Comparison of ENCODE assay signal across 18 cellular contexts in the genomic region with DNA sequence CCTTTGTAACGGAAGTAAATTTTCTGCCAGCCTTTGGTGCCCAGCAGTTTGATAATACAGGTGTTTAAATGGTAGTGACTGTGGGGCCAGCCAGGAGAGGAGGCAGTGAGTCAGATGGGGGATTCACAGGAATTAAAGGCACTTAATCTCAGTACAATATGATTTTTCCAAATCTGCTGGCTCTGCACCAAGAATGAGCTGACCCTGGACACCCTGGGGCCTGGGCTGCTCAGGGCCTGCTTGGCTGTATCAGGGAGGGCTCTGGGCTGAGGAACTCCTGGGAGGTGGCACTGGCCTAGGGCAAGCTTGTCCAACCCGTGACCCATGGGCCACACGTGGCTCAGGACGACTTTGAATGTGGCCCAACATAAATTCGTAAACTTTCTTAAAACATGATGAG.
DNase-seq lines count a peak whose midpoint lies in the region; ATAC-seq, FAIRE-seq and TF ChIP-seq lines count a peak whose summit lies in the region.
"Had no signal": no experiment of that assay in that cellular context is flagged by ENCODE, and none has a peak within 500 bp of the region (broad histone marks: within the 10 kb centered on the region; RNA-seq: fewer than 3 reads in every experiment).

No MANE protein-coding gene starts in this region.

- H3K27ac Mint-ChIP-seq in neural crest cell (ENCODE audit: unreplicated experiment), result no peak overlapping the region
- no peak overlapping the region for H3K27ac Mint-ChIP-seq in activated CD4-positive, alpha-beta T cell treated with anti-CD3 and anti-CD28 coated beads, Interleukin-2, amount 10 ng/mL, durations not matched to agents 7 days and 5 days

- no peak overlapping the region for H3K9ac ChIP-seq in K562 (ENCODE audit: insufficient read depth in 1 of 2, low read depth in 2 of 2, low read length in 2 of 2)

- H3K27me3 ChIP-seq in left ventricle myocardium inferior (ENCODE audit: low read depth) (no peaks in the 10 kb centered on the region), heart left ventricle (no peaks in the 10 kb centered on the region), K562 (ENCODE audit: control insufficient read depth in 2 of 2, insufficient read depth in 2 of 2, low read length in 2 of 2) (no peaks in the 10 kb centered on the region)
- H3K27me3 ChIP-seq: BLaER1 treated with 17β-estradiol and CSF1 and Interleukin-3, amounts not matched to agents 10 nM and 100 nM had no signal

- H3K9me3 ChIP-seq in left ventricle myocardium inferior (replicated peaks) (no peaks in the 10 kb centered on the region), heart left ventricle (no peaks in the 10 kb centered on the region), K562 (replicated peaks; ENCODE audit: control insufficient read depth, insufficient read depth, low read depth, low read length) (no peaks in the 10 kb centered on the region)
- H3K9me3 ChIP-seq: BLaER1 treated with 17β-estradiol and CSF1 and Interleukin-3, amounts not matched to agents 10 nM and 100 nM had no signal

- TF ChIP-seq POLR2A in heart left ventricle (IDR thresholded peaks at IDR 0.05) (no peak), K562 (conservative IDR thresholded peaks at IDR 0.05) (no peak)

- TF ChIP-seq RAD21 in K562 (CRISPR knock-in tag; conservative IDR thresholded peaks at IDR 0.05 in 1 of 2, IDR thresholded peaks at IDR 0.05 in 1 of 2), result no peak

- ATAC-seq in heart left ventricle, result no peak
- no peak for ATAC-seq in K562

- BruUV-seq in K562 (replicated peaks; lab: Mats Ljungman, UMichigan), result no TSS peak

- no peak overlapping the region for H2AFZ ChIP-seq in K562 (ENCODE audit: low read depth, low read length)

- no peaks in the 10 kb centered on the region; the same call in 2 of the 3 replicates for H3K79me2 ChIP-seq in K562 (ENCODE audit: control insufficient read depth, insufficient read depth, low read length)

- H3K27me3 Mint-ChIP-seq in neural crest cell (ENCODE audit: low read depth), result no peaks in the 10 kb centered on the region
- H3K27me3 Mint-ChIP-seq in activated CD4-positive, alpha-beta T cell treated with anti-CD3 and anti-CD28 coated beads, Interleukin-2, amount 10 ng/mL, durations not matched to agents 7 days and 5 days, result no peaks in the 10 kb centered on the region
- H3K27me3 Mint-ChIP-seq: CD4-positive, CD25-positive, alpha-beta regulatory T cell had no signal

- intact Hi-C loops in left ventricle myocardium inferior (cut with micrococcal nuclease), result no loop called here
- intact Hi-C loops in heart left ventricle (cut with DNase I), result no loop called here
- intact Hi-C loops in K562 (cut with micrococcal nuclease), result no loop called here

- in situ Hi-C loops in K562 (cut with MboI), result no loop called here

- no peaks in the 10 kb centered on the region for H3K36me3 Mint-ChIP-seq in neural crest cell (ENCODE audit: low read depth)
- H3K36me3 Mint-ChIP-seq in activated CD4-positive, alpha-beta T cell treated with anti-CD3 and anti-CD28 coated beads, Interleukin-2, amount 10 ng/mL, durations not matched to agents 7 days and 5 days (ENCODE audit: low read depth), result no peaks in the 10 kb centered on the region

- H3K9me1 ChIP-seq in K562 (ENCODE audit: control insufficient read depth, insufficient read depth, low read length), result no peaks in the 10 kb centered on the region

- DNase-seq in left ventricle myocardium inferior (no peak), heart left ventricle (no peak), K562 (ENCODE audit: extremely low read depth in 1 of 4, low spot score in 3 of 4) (no peak), neural crest cell (ENCODE audit: low read depth, low spot score) (no peak), NCI-H510A treated with DMSO at 0.1 percent for 48 hours (lab: John Stamatoyannopoulos, UW) (no peak), SW 1271 (lab: John Stamatoyannopoulos, UW) (no peak), NCI-H526 treated with DMSO at 0.1 percent for 48 hours (lab: John Stamatoyannopoulos, UW) (no peak)
- no peak for DNase-seq in activated CD4-positive, alpha-beta T cell treated with anti-CD3 and anti-CD28 coated beads, Interleukin-2, amount 10 ng/mL, durations not matched to agents 7 days and 5 days
- DNase-seq: AML-193; CD4-positive, CD25-positive, alpha-beta regulatory T cell; DMS53; GF-D8; GOT3; HCEC 1CT; HFFc6 had no signal

- H3K4me1 ChIP-seq in left ventricle myocardium inferior (peaks cover 92% of the 10 kb centered on the region), heart left ventricle (peaks cover 12 to 93% (median 58%) of the 10 kb centered on the region in 12 donors), K562 (replicated peaks in 1 of 2; ENCODE audit: control insufficient read depth in 2 of 2, insufficient read depth in 2 of 2, low read length in 2 of 2) (peaks cover 27 to 44% of the 10 kb centered on the region in 2 experiments)

- no peak for FAIRE-seq in K562 (lab: Jason Lieb, UNC)
- FAIRE-seq: GM19239 had no signal

- 58 to 85% (median 80%) methylated on average over 5 of the region's 5 CpGs for WGBS in heart left ventricle, 4 donors
- WGBS in K562 (ENCODE audit: insufficient coverage, low coverage, missing lambda C conversion rate), result 92% methylated on average over 5 of the region's 5 CpGs

- no peak for TF ChIP-seq EP300 in K562 (IDR thresholded peaks at IDR 0.05; ENCODE audit: low read length)

- no peak overlapping the region for H3K4me2 ChIP-seq in K562 (ENCODE audit: insufficient read depth, low read length)

- CTCF ChIA-PET in K562 (lab: Yijun Ruan, JAX; ENCODE audit: low intra/inter-chr PET ratio), result no interaction called here
- CTCF ChIA-PET in activated CD4-positive, alpha-beta T cell treated with anti-CD3 and anti-CD28 coated beads, Interleukin-2, amount 10 ng/mL, durations not matched to agents 7 days and 5 days (lab: Charles Lee), result interaction anchor here (1.1 kb wide), 1 partner anchor 22 kb away, joined by 3 read pairs; no protein-coding TSS in a partner anchor

- peaks cover 19% of the 10 kb centered on the region for H3K36me3 ChIP-seq in left ventricle myocardium inferior
- H3K36me3 ChIP-seq in heart left ventricle, result peaks cover 0 to 48% (median 22%) of the 10 kb centered on the region in 9 donors
- H3K36me3 ChIP-seq in K562 (ENCODE audit: control insufficient read depth, insufficient read depth, low read length), result peaks cover 17% of the 10 kb centered on the region; the same call in 2 of the 3 replicates

- no peak overlapping the region for H3K4me3 ChIP-seq in left ventricle myocardium inferior
- no peak overlapping the region for H3K4me3 ChIP-seq in heart left ventricle
- H3K4me3 ChIP-seq in K562, result no peak overlapping the region
- H3K4me3 ChIP-seq: BLaER1 treated with 17β-estradiol and CSF1 and Interleukin-3, amounts not matched to agents 10 nM and 100 nM had no signal

- peaks cover 46% of the 10 kb centered on the region for H3K4me1 Mint-ChIP-seq in neural crest cell
- no peaks in the 10 kb centered on the region for H3K4me1 Mint-ChIP-seq in activated CD4-positive, alpha-beta T cell treated with anti-CD3 and anti-CD28 coated beads, Interleukin-2, amount 10 ng/mL, durations not matched to agents 7 days and 5 days

- H3K27ac ChIP-seq in left ventricle myocardium inferior (replicated peaks), result peak overlapping the region; percentile 86
- H3K27ac ChIP-seq in heart left ventricle, result peak overlapping the region in 2 of 12 donors; percentile 22 to 30
- no peak overlapping the region for H3K27ac ChIP-seq in K562 (ENCODE audit: extremely low read depth, low read depth, low read length)
- H3K27ac ChIP-seq: 22Rv1; BLaER1 treated with 17β-estradiol and CSF1 and Interleukin-3, amounts not matched to agents 10 nM and 100 nM had no signal

- H3K9me3 Mint-ChIP-seq in neural crest cell, result no peaks in the 10 kb centered on the region
- H3K9me3 Mint-ChIP-seq in activated CD4-positive, alpha-beta T cell treated with anti-CD3 and anti-CD28 coated beads, Interleukin-2, amount 10 ng/mL, durations not matched to agents 7 days and 5 days, result no peaks in the 10 kb centered on the region
- H3K9me3 Mint-ChIP-seq: CD4-positive, CD25-positive, alpha-beta regulatory T cell; HFFc6 had no signal

- no peaks in the 10 kb centered on the region; the same call in 1 of the 2 replicates for H4K20me1 ChIP-seq in K562 (replicated peaks; ENCODE audit: control insufficient read depth, insufficient read depth, low read length)

- TF ChIP-seq CTCF in left ventricle myocardium inferior (IDR thresholded peaks at IDR 0.05; ENCODE audit: borderline replicate concordance), result no peak
- no peak for TF ChIP-seq CTCF in heart left ventricle (IDR thresholded peaks at IDR 0.05)
- no peak for TF ChIP-seq CTCF in K562 (IDR thresholded peaks at IDR 0.05 in 2 of 3, conservative IDR thresholded peaks at IDR 0.05 in 1 of 3; ENCODE audit: insufficient read depth in 2 of 3, low read depth in 1 of 3, low read length in 3 of 3)
- TF ChIP-seq CTCF in neural crest cell (conservative IDR thresholded peaks at IDR 0.05), result no peak

- POLR2A ChIA-PET in K562 (lab: Yijun Ruan, JAX), result interaction anchor here (0.6 to 1.6 kb wide), 3 partner anchors 8 to 79 kb away, joined by 3 to 6 read pairs (median 3); no protein-coding TSS in a partner anchor
- POLR2A ChIA-PET in activated CD4-positive, alpha-beta T cell treated with anti-CD3 and anti-CD28 coated beads, Interleukin-2, amount 10 ng/mL, durations not matched to agents 7 days and 5 days (lab: Charles Lee), result no interaction called here

- H3K4me3 Mint-ChIP-seq in neural crest cell, result peak overlapping the region; percentile 41
- no peak overlapping the region for H3K4me3 Mint-ChIP-seq in activated CD4-positive, alpha-beta T cell treated with anti-CD3 and anti-CD28 coated beads, Interleukin-2, amount 10 ng/mL, durations not matched to agents 7 days and 5 days
- H3K4me3 Mint-ChIP-seq: CD4-positive, CD25-positive, alpha-beta regulatory T cell; HFFc6 had no signal

TF ChIP-seq in K562, 482 proteins besides CTCF, POLR2A, EP300 and RAD21:
- 0 out of 2 replicates have a peak, but pooled peaks have one; percentile 33 for TF ChIP-seq NFIC (IDR thresholded peaks at IDR 0.05)
- TF ChIP-seq KDM1A (IDR thresholded peaks at IDR 0.05), result peak; percentile 27 to 53; a peak in 3 of 4 replicates
- TF ChIP-seq, protein P1, sequence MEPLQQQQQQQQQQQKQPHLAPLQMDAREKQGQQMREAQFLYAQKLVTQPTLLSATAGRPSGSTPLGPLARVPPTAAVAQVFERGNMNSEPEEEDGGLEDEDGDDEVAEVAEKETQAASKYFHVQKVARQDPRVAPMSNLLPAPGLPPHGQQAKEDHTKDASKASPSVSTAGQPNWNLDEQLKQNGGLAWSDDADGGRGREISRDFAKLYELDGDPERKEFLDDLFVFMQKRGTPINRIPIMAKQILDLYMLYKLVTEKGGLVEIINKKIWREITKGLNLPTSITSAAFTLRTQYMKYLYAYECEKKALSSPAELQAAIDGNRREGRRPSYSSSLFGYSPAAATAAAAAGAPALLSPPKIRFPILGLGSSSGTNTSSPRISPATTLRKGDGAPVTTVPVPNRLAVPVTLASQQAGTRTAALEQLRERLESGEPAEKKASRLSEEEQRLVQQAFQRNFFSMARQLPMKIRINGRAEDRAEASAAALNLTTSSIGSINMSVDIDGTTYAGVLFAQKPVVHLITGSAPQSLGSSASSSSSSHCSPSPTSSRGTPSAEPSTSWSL (CRISPR knock-in tag; IDR thresholded peaks at IDR 0.05; ENCODE audit: borderline replicate concordance), result no peak
